ENCODE assay signal across 1 cellular context in genomic region chr14:64196668-64197411, GRCh38.
TF ChIP-seq lines count a peak whose summit lies in the region.

No MANE protein-coding gene starts in this region.

TF ChIP-seq in IMR-90, 13 proteins besides CTCF, POLR2A, EP300 and RAD21 (continued from another document):
- TF ChIP-seq NFE2L2 (IDR thresholded peaks at IDR 0.05; ENCODE audit: low read depth, low read length): no peak
